In genomic region chr2:177673602-177674595, GRCh38 we compare ENCODE assay signal across 16 cellular contexts.
DNase-seq lines count a peak whose midpoint lies in the region; ATAC-seq and TF ChIP-seq lines count a peak whose summit lies in the region.
"Had no signal": no experiment of that assay in that cellular context is flagged by ENCODE, and none has a peak within 500 bp of the region (broad histone marks: within the 10 kb centered on the region; RNA-seq: fewer than 3 reads in every experiment).

No MANE protein-coding gene starts in this region.

- WGBS in GM23248 (ENCODE audit: low coverage in 1 of 2, low lambda C conversion rate in 2 of 2, missing lambda C conversion rate in 2 of 2), 2 experiments = 46 to 51% methylated on average over 9 of the region's 9 CpGs

- DNase-seq in A673 (ENCODE audit: low spot score) (peak; percentile 43), GM23248 (peak; percentile 11), RKO (ENCODE audit: low spot score) (peak; percentile 40), fibroblast of pulmonary artery (ENCODE audit: low read depth) (no peak), NCI-H774 (lab: John Stamatoyannopoulos, UW) (no peak), DMS114 treated with DMSO at 0.1 percent for 48 hours (lab: John Stamatoyannopoulos, UW; ENCODE audit: unreplicated experiment) (no peak), NCI-H2081 (lab: John Stamatoyannopoulos, UW) (no peak)
- DNase-seq: activated CD4-positive, alpha-beta T cell treated with anti-CD3 and anti-CD28 coated beads for 36 hours; activated T-cell treated with anti-CD3 and anti-CD28 coated beads, Interleukin-2, amount 50 U/mL, for 48 hours; anterior cingulate cortex; hippocampal formation; NCI-H526 treated with DMSO at 0.1 percent for 48 hours; ovary had no signal

- H3K27ac ChIP-seq in A673 (ENCODE audit: low read depth, low read length, poor library complexity, severe bottlenecking) (no peak overlapping the region), GM23248 (no peak overlapping the region)
- H3K27ac ChIP-seq: BLaER1, ovary had no signal

- H3K9me3 ChIP-seq in A673 (ENCODE audit: low read depth, low read length, poor library complexity, severe bottlenecking) = no peaks in the 10 kb centered on the region
- no peaks in the 10 kb centered on the region for H3K9me3 ChIP-seq in GM23248 (ENCODE audit: low read depth)
- H3K9me3 ChIP-seq: BLaER1, ovary had no signal

- POLR2A ChIA-PET in A673 (lab: Charles Lee; ENCODE audit: low non-redundant PET) = no interaction called here

- no peaks in the 10 kb centered on the region for H4K20me1 ChIP-seq in GM23248 (ENCODE audit: insufficient read depth)
- H4K20me1 ChIP-seq: BLaER1 had no signal

- H3F3A ChIP-seq in GM23248 (ENCODE audit: insufficient read depth) = no peaks in the 10 kb centered on the region

- no peak overlapping the region for H3K4me2 ChIP-seq in GM23248 (ENCODE audit: unreplicated experiment)
- H3K4me2 ChIP-seq: BLaER1 had no signal

- H3K9me2 ChIP-seq in GM23248 (ENCODE audit: insufficient read depth) = no peaks in the 10 kb centered on the region

- BruUV-seq in A673 (replicated peaks; lab: Mats Ljungman, UMichigan) = no TSS peak

- no peak overlapping the region for H2AFZ ChIP-seq in GM23248

- CTCF ChIA-PET in A673 (lab: Charles Lee) = no interaction called here

- H3K27me3 ChIP-seq in A673 (replicated peaks; ENCODE audit: insufficient read depth, low read depth, low read length, poor library complexity) = no peaks in the 10 kb centered on the region
- H3K27me3 ChIP-seq in GM23248 (replicated peaks; ENCODE audit: insufficient read depth) = peaks cover 7% of the 10 kb centered on the region; the same call in 1 of the 2 replicates
- H3K27me3 ChIP-seq: BLaER1, ovary had no signal

- no peak for TF ChIP-seq POLR2A in GM18505 (IDR thresholded peaks at IDR 0.05; ENCODE audit: borderline replicate concordance, extremely low read depth, insufficient read depth, insufficient read length)

- intact Hi-C loops in A673 (cut with micrococcal nuclease; ENCODE audit: unreplicated experiment) = no loop called here

- in situ Hi-C loops in GM23248 (cut with MboI) = no loop called here

- peaks cover 19% of the 10 kb centered on the region for H3K4me1 ChIP-seq in A673 (ENCODE audit: insufficient read depth, low read length, poor library complexity, severe bottlenecking)
- no peaks in the 10 kb centered on the region for H3K4me1 ChIP-seq in GM23248 (ENCODE audit: insufficient read depth)
- H3K4me1 ChIP-seq: BLaER1 had no signal

- H3K9ac ChIP-seq in GM23248 = no peak overlapping the region
- H3K9ac ChIP-seq: BLaER1 had no signal

- H3K4me3 ChIP-seq in A673 (ENCODE audit: low read depth, low read length, poor library complexity, severe bottlenecking) = no peak overlapping the region
- no peak overlapping the region for H3K4me3 ChIP-seq in GM23248
- no peak overlapping the region for H3K4me3 ChIP-seq in fibroblast of pulmonary artery (replicated peaks; ENCODE audit: low read depth, low read length)
- H3K4me3 ChIP-seq: BLaER1, lung, ovary had no signal

- ATAC-seq in GM18505 (IDR thresholded peaks at IDR 0.05; ENCODE audit: unreplicated experiment) = no peak
- ATAC-seq: activated CD4-positive, alpha-beta T cell treated with anti-CD3 and anti-CD28 coated beads for 36 hours had no signal

- TF ChIP-seq CTCF in A673 (conservative IDR thresholded peaks at IDR 0.05; ENCODE audit: low read depth, low read length) = peak; percentile 47
- peak; percentile 16 for TF ChIP-seq CTCF in fibroblast of pulmonary artery (IDR thresholded peaks at IDR 0.05; ENCODE audit: low read length, missing control alignments)

- H3K36me3 ChIP-seq in A673 (ENCODE audit: insufficient read depth, low read length, poor library complexity, severe bottlenecking) (no peaks in the 10 kb centered on the region), GM23248 (ENCODE audit: low read depth) (no peaks in the 10 kb centered on the region)
- H3K36me3 ChIP-seq: BLaER1, ovary had no signal

- no peaks in the 10 kb centered on the region for H3K79me2 ChIP-seq in GM23248 (ENCODE audit: insufficient read depth)

Comparison
In these comparisons a context has a peak if more than half of its experiments do, and no peak if none do; other contexts are left out.
1. DNase-seq: peak in A673 (single experiment), GM23248 (single experiment) and RKO (single experiment); none in fibroblast of pulmonary artery (single experiment), NCI-H774 (single experiment), DMS114 treated with DMSO at 0.1 percent for 48 hours (single experiment) and NCI-H2081 (0 of 2).